1 cellular context compared by ENCODE assay signal in genomic region chr19:44113138-44113783, GRCh38.
A peak's percentile ranks its signal among the peaks of the same experiment; 100 is the strongest.
TF ChIP-seq lines count a peak whose summit lies in the region.

ZNF225 (plus strand) TSS chr19:44113399; CDS start chr19:44115828, 2,429 bp downstream.

TF ChIP-seq in GM12878, 131 proteins besides CTCF, POLR2A, EP300 and RAD21 (continued from another document and continues in another):
- no peak for TF ChIP-seq PBX3 (IDR thresholded peaks at IDR 0.05; ENCODE audit: insufficient replicate concordance, low read depth, low read length)
- no peak for TF ChIP-seq SREBF2 (IDR thresholded peaks at IDR 0.05; ENCODE audit: low read length)
- no peak for TF ChIP-seq CEBPB (IDR thresholded peaks at IDR 0.05; ENCODE audit: borderline replicate concordance in 1 of 2, low read depth in 2 of 2, low read length in 2 of 2)
- no peak for TF ChIP-seq ASH2L (IDR thresholded peaks at IDR 0.05; ENCODE audit: borderline replicate concordance, low read depth)
- no peak for TF ChIP-seq HDGF (IDR thresholded peaks at IDR 0.05)
- TF ChIP-seq ATF3 (IDR thresholded peaks at IDR 0.05; ENCODE audit: borderline replicate concordance, extremely low read depth, low read depth, low read length), result peak; percentile 51; the same call in 1 of the 2 replicates
- TF ChIP-seq ZNF24 (IDR thresholded peaks at IDR 0.05), result no peak
- TF ChIP-seq ESRRA (IDR thresholded peaks at IDR 0.05; ENCODE audit: low read length), result no peak
- TF ChIP-seq FOS (IDR thresholded peaks at IDR 0.05; ENCODE audit: borderline replicate concordance, extremely low read depth, insufficient read length), result no peak
- TF ChIP-seq NFXL1 (IDR thresholded peaks at IDR 0.05; ENCODE audit: borderline replicate concordance), result no peak
- no peak for TF ChIP-seq BCLAF1 (IDR thresholded peaks at IDR 0.05)
- 0 out of 4 replicates have a peak, but pooled peaks of 1 of the 2 experiments have one; percentile 23 for TF ChIP-seq BHLHE40 (IDR thresholded peaks at IDR 0.05; ENCODE audit: borderline replicate concordance in 1 of 2, low read depth in 2 of 2, low read length in 1 of 2)
- no peak for TF ChIP-seq NR2C2 (IDR thresholded peaks at IDR 0.05; ENCODE audit: borderline replicate concordance, control insufficient read depth, insufficient read length, low read depth)
- no peak for TF ChIP-seq KLF5 (IDR thresholded peaks at IDR 0.05; ENCODE audit: partially characterized antibody)
- TF ChIP-seq EGR1 (IDR thresholded peaks at IDR 0.05; ENCODE audit: borderline replicate concordance in 1 of 2, low read depth in 2 of 2, low read length in 2 of 2), result no peak
- no peak for TF ChIP-seq TCF12 (IDR thresholded peaks at IDR 0.05; ENCODE audit: low read depth, low read length)
- no peak for TF ChIP-seq FOXK2 (IDR thresholded peaks at IDR 0.05)
- no peak for TF ChIP-seq BMI1 (IDR thresholded peaks at IDR 0.05; ENCODE audit: borderline replicate concordance)
- TF ChIP-seq MYB (IDR thresholded peaks at IDR 0.05; ENCODE audit: borderline replicate concordance, low read depth, low read length), result peak; percentile 30
- TF ChIP-seq BCL3 (IDR thresholded peaks at IDR 0.05; ENCODE audit: borderline replicate concordance, insufficient read depth, low read depth, low read length, poor library complexity, severe bottlenecking), result no peak
- no peak for TF ChIP-seq TBL1XR1 (IDR thresholded peaks at IDR 0.05; ENCODE audit: low read depth, low read length)
- TF ChIP-seq CHD4 (IDR thresholded peaks at IDR 0.05), result no peak
- TF ChIP-seq SP1 (IDR thresholded peaks at IDR 0.05; ENCODE audit: low read depth, low read length), result no peak
- no peak for TF ChIP-seq ATF2 (IDR thresholded peaks at IDR 0.05; ENCODE audit: low read length)
- no peak for TF ChIP-seq SRF (IDR thresholded peaks at IDR 0.05; ENCODE audit: low read depth in 2 of 2, low read length in 2 of 2)
- no peak for TF ChIP-seq CBX3 (IDR thresholded peaks at IDR 0.05; ENCODE audit: borderline replicate concordance, low read depth)
- TF ChIP-seq MYC (IDR thresholded peaks at IDR 0.05; ENCODE audit: insufficient read depth, insufficient read length, insufficient replicate concordance, low read length, severe bottlenecking), result no peak
- TF ChIP-seq HDAC2 (IDR thresholded peaks at IDR 0.05), result no peak
- TF ChIP-seq RAD51 (IDR thresholded peaks at IDR 0.05), result no peak
- peak; percentile 52 for TF ChIP-seq RELB (IDR thresholded peaks at IDR 0.05; ENCODE audit: low read depth)
- no peak for TF ChIP-seq SMAD1 (IDR thresholded peaks at IDR 0.05; ENCODE audit: low read depth, partially characterized antibody)
- no peak for TF ChIP-seq CEBPZ (IDR thresholded peaks at IDR 0.05; ENCODE audit: low read depth, low read length)
- peak; percentile 9; the same call in 1 of the 2 replicates for TF ChIP-seq PKNOX1 (IDR thresholded peaks at IDR 0.05)
- TF ChIP-seq TARDBP (IDR thresholded peaks at IDR 0.05; ENCODE audit: borderline replicate concordance), result peak; percentile 62; the same call in 1 of the 2 replicates
- TF ChIP-seq POLR2AphosphoS2 (IDR thresholded peaks at IDR 0.05; ENCODE audit: low read depth, low read length), result no peak
- no peak for TF ChIP-seq SMAD5 (IDR thresholded peaks at IDR 0.05; ENCODE audit: low read depth)
- TF ChIP-seq MEF2A (IDR thresholded peaks at IDR 0.05; ENCODE audit: insufficient read depth, low read depth, low read length), result 0 out of 2 replicates have a peak, but pooled peaks have one; percentile 17
- no peak; the same call in 1 of the 2 replicates for TF ChIP-seq NRF1 (conservative IDR thresholded peaks at IDR 0.05; ENCODE audit: low read depth, low read length)
- TF ChIP-seq IKZF1 (conservative IDR thresholded peaks at IDR 0.05), result peak; percentile 100
- TF ChIP-seq EED (IDR thresholded peaks at IDR 0.05; ENCODE audit: low read depth), result no peak; the same call in 1 of the 2 replicates
- no peak for TF ChIP-seq ZNF217 (IDR thresholded peaks at IDR 0.05)
- TF ChIP-seq CREM (IDR thresholded peaks at IDR 0.05; ENCODE audit: low read depth), result peak; percentile 95
- TF ChIP-seq CBX5 (IDR thresholded peaks at IDR 0.05; ENCODE audit: low read depth), result no peak
- no peak for TF ChIP-seq RB1 (IDR thresholded peaks at IDR 0.05; ENCODE audit: borderline replicate concordance)
- no peak for TF ChIP-seq RFX5 (IDR thresholded peaks at IDR 0.05; ENCODE audit: low read depth, low read length)
- peak; percentile 79 for TF ChIP-seq YY1 (IDR thresholded peaks at IDR 0.05; ENCODE audit: low read depth, low read length)
- peak; percentile 66; the same call in 2 of the 3 replicates for TF ChIP-seq POU2F2 (IDR thresholded peaks at IDR 0.05; ENCODE audit: borderline replicate concordance, low read depth, low read length)
- TF ChIP-seq CUX1 (IDR thresholded peaks at IDR 0.05; ENCODE audit: insufficient replicate concordance, low read depth, low read length), result no peak
